18 cellular contexts compared by ENCODE assay signal in genomic region chr9:22154064-22154463, GRCh38.
"Had no signal": no experiment of that assay in that cellular context is flagged by ENCODE, and none has a peak within 500 bp of the region (broad histone marks: within the 10 kb centered on the region; RNA-seq: fewer than 3 reads in every experiment).

No MANE protein-coding gene starts in this region.

- DNase-seq: head of caudate nucleus; hippocampal formation; left ventricle myocardium inferior; midbrain; mucosa of descending colon; naive thymus-derived CD4-positive, alpha-beta T cell; ovary; sigmoid colon; small intestine; spleen; stimulated activated CD4-positive, alpha-beta T cell treated with anti-CD3 and anti-CD28 coated beads, Interleukin-4, amount 100 ng/mL, for 4 hours; stimulated activated CD8-positive, alpha-beta memory T cell treated with anti-CD3 and anti-CD28 coated beads, Interleukin-4, amount 100 ng/mL, for 48 hours; stimulated activated naive B cell treated with anti-CD40 and anti-IgM and Interleukin-4, amounts not matched to agents 10 μg/mL and 1 μg/mL and 100 μg/mL, for 72 hours; substantia nigra; transverse colon; uterus had no signal

- H3K9me3 ChIP-seq: left ventricle myocardium inferior, mucosa of descending colon, ovary, right atrium auricular region, sigmoid colon, spleen, transverse colon, uterus had no signal

- H3K27me3 ChIP-seq: ovary, right atrium auricular region, sigmoid colon, spleen, uterus had no signal

- ATAC-seq: mucosa of descending colon; naive thymus-derived CD4-positive, alpha-beta T cell; stimulated activated naive B cell treated with anti-CD40 and anti-IgM and Interleukin-4, amounts not matched to agents 10 μg/mL and 1 μg/mL and 100 μg/mL, for 72 hours had no signal

- H3K4me3 ChIP-seq: left ventricle myocardium inferior, lung, mucosa of descending colon, ovary, right atrium auricular region, sigmoid colon, spleen, transverse colon, uterus had no signal

- H3K27ac ChIP-seq: left ventricle myocardium inferior, ovary, right atrium auricular region, sigmoid colon, spleen, transverse colon, uterus had no signal

- H3K36me3 ChIP-seq: left ventricle myocardium inferior, ovary, right atrium auricular region, sigmoid colon, spleen, transverse colon, uterus had no signal

- H3K4me1 ChIP-seq: sigmoid colon had no signal
